Comparison of ENCODE assay signal across 21 cellular contexts in genomic region chrX:68847172-68847571, GRCh38. TPM values are rescaled to one million over a fixed set of nuclear protein-coding genes. Genes with fewer than 3 reads are reported as not detected.
DNase-seq lines count a peak whose midpoint lies in the region; ATAC-seq and TF ChIP-seq lines count a peak whose summit lies in the region.
"Had no signal": no experiment of that assay in that cellular context is flagged by ENCODE, and none has a peak within 500 bp of the region (broad histone marks: within the 10 kb centered on the region; RNA-seq: fewer than 3 reads in every experiment).

No MANE protein-coding gene starts in this region.

- H3K36me3 ChIP-seq in SK-N-MC (ENCODE audit: insufficient read depth, low read length) (peaks cover 19% of the 10 kb centered on the region; the same call in 1 of the 2 replicates), iPS-20b (ENCODE audit: insufficient read depth, low read depth, low read length) (no peaks in the 10 kb centered on the region), sigmoid colon (no peaks in the 10 kb centered on the region)

- 85 to 94% methylated on average over 4 of the region's 4 CpGs for WGBS in sigmoid colon, 2 donors
- WGBS in lower leg skin, 2 donors = 45 to 74% methylated on average over 3 to 4 of the region's 4 CpGs

- H3K4me3 ChIP-seq in SK-N-MC (no peak overlapping the region), iPS-20b (ENCODE audit: low read length) (peak overlapping the region; percentile 30; the same call in 1 of the 2 replicates), sigmoid colon (no peak overlapping the region), lower leg skin (ENCODE audit: low read depth, poor library complexity, severe bottlenecking) (no peak overlapping the region)
- H3K4me3 ChIP-seq: HAP-1 had no signal

- H3K9ac ChIP-seq in SK-N-MC (ENCODE audit: insufficient read length) (no peak overlapping the region), iPS-20b (ENCODE audit: low read depth, low read length) (no peak overlapping the region)

- ATAC-seq in left ventricle myocardium superior = peak; percentile 65
- ATAC-seq in Right ventricle myocardium inferior = no peak
- ATAC-seq: PC-3, SK-N-SH treated with all-trans-retinoic acid at 6 μM for 48 hours had no signal

- intact Hi-C loops in left ventricle myocardium superior (cut with micrococcal nuclease) = no loop called here
- intact Hi-C loops in Right ventricle myocardium inferior (cut with DNase I) = no loop called here
- intact Hi-C loops in sigmoid colon (cut with DNase I) = loop anchor here (5.0 kb wide), 1 partner anchor 45 kb away; no protein-coding TSS in a partner anchor
- intact Hi-C loops in lower leg skin (cut with DNase I; ENCODE audit: low total_unique reads) = no loop called here

- peaks cover 17% of the 10 kb centered on the region; the same call in 1 of the 2 replicates for H3K27me3 ChIP-seq in iPS-20b (ENCODE audit: insufficient read depth, low read length)
- H3K27me3 ChIP-seq in sigmoid colon = no peaks in the 10 kb centered on the region

- TF ChIP-seq POLR2A in sigmoid colon (IDR thresholded peaks at IDR 0.05) (no peak), lower leg skin (IDR thresholded peaks at IDR 0.05) (no peak)

- no peaks in the 10 kb centered on the region for H3K9me3 ChIP-seq in SK-N-MC (ENCODE audit: low read depth, low read length)
- no peaks in the 10 kb centered on the region for H3K9me3 ChIP-seq in iPS-20b (ENCODE audit: insufficient read depth, low read depth, low read length)
- no peaks in the 10 kb centered on the region for H3K9me3 ChIP-seq in sigmoid colon
- H3K9me3 ChIP-seq: HAP-1 had no signal

- no peak for TF ChIP-seq EP300 in sigmoid colon (IDR thresholded peaks at IDR 0.05)

- DNase-seq in left ventricle myocardium superior (no peak), Right ventricle myocardium inferior (ENCODE audit: missing footprints) (no peak), SK-N-MC (ENCODE audit: low read depth, low spot score) (no peak), sigmoid colon (no peak), G401 (ENCODE audit: low spot score) (no peak), T-helper 9 cell (no peak), lower leg skin (ENCODE audit: low spot score in 2 of 2) (no peak)
- DNase-seq: 8988T; CD8-positive, alpha-beta memory T cell; GDM1; MV-4-11; NCI-H1105 treated with DMSO at 0.1 percent for 48 hours; NCI-H2029 treated with DMSO at 0.1 percent for 48 hours; NCI-H2171; PC-3; RPMI8226; SIG-M5 had no signal

- TF ChIP-seq CTCF in sigmoid colon (IDR thresholded peaks at IDR 0.05) (no peak), lower leg skin (IDR thresholded peaks at IDR 0.05) (no peak)

- H3K4me1 ChIP-seq in iPS-20b (ENCODE audit: insufficient read depth, low read length) (peaks cover 16% of the 10 kb centered on the region; the same call in 1 of the 2 replicates), sigmoid colon (peaks cover 0 to 16% (median 11%) of the 10 kb centered on the region in 4 donors)

- H3K27ac ChIP-seq in SK-N-MC (peak overlapping the region; percentile 73), iPS-20b (ENCODE audit: low read length) (no peak overlapping the region), sigmoid colon (peak overlapping the region in 3 of 4 donors; percentile 49 to 68 (median 57))
- H3K27ac ChIP-seq: C4-2B had no signal

- in situ Hi-C loops in G401 (cut with HindIII; ENCODE audit: low sequenced_read_pairs) = no loop called here

RNA-seq across cellular contexts. Expression of gene EFNB1, which starts 18.4 kb away (rescaled TPM):
- total RNA-seq in left ventricle myocardium superior = 15.8 TPM
- 18.0 TPM for total RNA-seq in Right ventricle myocardium inferior
- 10 to 100 TPM in 3 of 4 donors, 1 to 10 TPM in 1; 9.5 to 18.6 (median 14.6) TPM for total RNA-seq in sigmoid colon
- polyA plus RNA-seq in sigmoid colon = 10 to 100 TPM; 13.4 to 53.2 (median 16.2) TPM
- 9.2 and 11.2 TPM in 2 replicates for total RNA-seq in G401 (2014; rRNA removed; shearing (Covaris generic))
- total RNA-seq in lower leg skin = 100 to 1,000 TPM in 2 of 4 donors, 10 to 100 TPM in 2; 97.8 to 109 (median 102) TPM
